ENCODE assay signal across 34 cellular contexts in the genomic region with DNA sequence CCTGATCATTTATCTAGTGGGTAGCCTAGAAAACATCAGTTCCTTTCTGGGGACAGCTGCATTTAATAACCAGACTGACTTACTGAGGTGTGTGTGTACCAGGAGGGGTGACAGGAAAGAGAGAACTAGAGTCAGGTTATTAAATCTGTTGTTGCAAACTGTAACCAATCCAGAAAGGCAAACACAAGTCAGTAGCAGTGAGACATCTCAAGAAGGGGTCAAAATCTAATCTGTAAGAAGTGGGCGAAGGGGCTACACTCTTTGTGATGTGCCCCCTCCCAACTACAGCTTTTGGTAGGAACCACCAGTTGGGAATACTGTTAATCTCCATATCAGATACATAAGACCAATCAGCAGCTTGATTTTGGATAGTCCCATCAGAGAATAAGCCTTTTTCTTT.
"Had no signal": no experiment of that assay in that cellular context is flagged by ENCODE, and none has a peak within 500 bp of the region (broad histone marks: within the 10 kb centered on the region; RNA-seq: fewer than 3 reads in every experiment).

No MANE protein-coding gene starts in this region.

- H3K4me2 ChIP-seq: KMS-11, SK-N-SH had no signal

- H3K27ac Mint-ChIP-seq: activated CD4-positive, alpha-beta T cell treated with anti-CD3 and anti-CD28 coated beads for 36 hours; activated CD4-positive, alpha-beta T cell treated with anti-CD3 and anti-CD28 coated beads, Interleukin-2, amount 10 ng/mL, durations not matched to agents 7 days and 5 days; activated CD8-positive, alpha-beta T cell treated with anti-CD3 and anti-CD28 coated beads, Interleukin-2, amount 10 ng/mL, durations not matched to agents 7 days and 5 days; activated naive CD8-positive, alpha-beta T cell treated with anti-CD3 and anti-CD28 coated beads for 36 hours; T-helper 1 cell treated with Interleukin-12 subunit alpha and Interleukin-12 subunit beta and Interleukin-4 antibody, amounts not matched to agents 30 μg/mL and 1 μg/mL, for 36 hours; T-helper 2 cell treated with Interferon-gamma antibody and Interleukin-4, amounts not matched to agents 5 μg/mL and 100 μg/mL, for 36 hours had no signal

- H3K27ac ChIP-seq: brain microvascular endothelial cell, KMS-11, Peyer's patch, SJSA1 had no signal

- H3K4me1 ChIP-seq: Peyer's patch, SJSA1 had no signal

- H3K9ac ChIP-seq: KMS-11, SK-N-SH had no signal

- H3K27me3 ChIP-seq: brain microvascular endothelial cell, Peyer's patch, SJSA1 had no signal

- H3K4me3 ChIP-seq: Peyer's patch, SJSA1 had no signal

- H3K9me2 ChIP-seq: SK-N-SH had no signal

- H3K27me3 Mint-ChIP-seq: activated CD4-positive, alpha-beta T cell treated with anti-CD3 and anti-CD28 coated beads for 36 hours; activated CD4-positive, alpha-beta T cell treated with anti-CD3 and anti-CD28 coated beads, Interleukin-2, amount 10 ng/mL, durations not matched to agents 7 days and 5 days; activated naive CD8-positive, alpha-beta T cell treated with anti-CD3 and anti-CD28 coated beads for 36 hours had no signal

- H3K9me3 ChIP-seq: Peyer's patch, SJSA1, SK-N-SH had no signal

- H3K4me3 Mint-ChIP-seq: activated CD4-positive, alpha-beta T cell treated with anti-CD3 and anti-CD28 coated beads for 36 hours; activated CD4-positive, alpha-beta T cell treated with anti-CD3 and anti-CD28 coated beads, Interleukin-2, amount 10 ng/mL, durations not matched to agents 7 days and 5 days; activated CD8-positive, alpha-beta T cell treated with anti-CD3 and anti-CD28 coated beads, Interleukin-2, amount 10 ng/mL, durations not matched to agents 7 days and 5 days; activated naive CD8-positive, alpha-beta T cell treated with anti-CD3 and anti-CD28 coated beads for 36 hours; T-helper 1 cell treated with Interleukin-12 subunit alpha and Interleukin-12 subunit beta and Interleukin-4 antibody, amounts not matched to agents 30 μg/mL and 1 μg/mL, for 36 hours; T-helper 2 cell treated with Interferon-gamma antibody and Interleukin-4, amounts not matched to agents 5 μg/mL and 100 μg/mL, for 36 hours; WTC11 had no signal

- ATAC-seq: activated CD4-positive, alpha-beta T cell treated with anti-CD3 and anti-CD28 coated beads for 36 hours; activated CD4-positive, CD25-positive, alpha-beta regulatory T cell treated with anti-CD3 and anti-CD28 coated beads, Interleukin-2, amount 50 U/mL, for 24 hours; activated CD8-positive, alpha-beta T cell treated with anti-CD3 and anti-CD28 coated beads, Interleukin-2, amount 10 ng/mL, durations not matched to agents 7 days and 5 days had no signal

- H3K4me1 Mint-ChIP-seq: activated CD4-positive, alpha-beta T cell treated with anti-CD3 and anti-CD28 coated beads, Interleukin-2, amount 10 ng/mL, durations not matched to agents 7 days and 5 days had no signal

- DNase-seq: activated CD4-positive, alpha-beta T cell treated with anti-CD3 and anti-CD28 coated beads for 36 hours; activated CD4-positive, alpha-beta T cell treated with anti-CD3 and anti-CD28 coated beads, Interleukin-2, amount 10 ng/mL, durations not matched to agents 7 days and 5 days; activated CD4-positive, alpha-beta T cell treated with anti-CD3 and anti-CD28 coated beads, Interleukin-2, amount 50 U/mL, for 48 hours; activated CD8-positive, alpha-beta T cell treated with anti-CD3 and anti-CD28 coated beads, Interleukin-2, amount 10 ng/mL, durations not matched to agents 7 days and 5 days; activated effector memory CD4-positive, alpha-beta T cell treated with anti-CD3 and anti-CD28 coated beads, Interleukin-2, amount 50 U/mL, for 16 hours; activated naive CD4-positive, alpha-beta T cell; activated naive CD4-positive, alpha-beta T cell treated with anti-CD3 and anti-CD28 coated beads, Interleukin-2, amount 50 U/mL, for 16 hours; activated naive CD8-positive, alpha-beta T cell treated with anti-CD3 and anti-CD28 coated beads for 36 hours; activated T-cell treated with anti-CD3 and anti-CD28 coated beads, Interleukin-2, amount 50 U/mL, for 48 hours; amniotic stem cell; aorta; brain microvascular endothelial cell; cerebellar nuclear complex; NCI-H1092 treated with DMSO at 0.1 percent for 48 hours; NCI-H1417; NCI-H146; NCI-H187; NCI-H2029 treated with DMSO at 0.1 percent for 48 hours; NCI-H2107; NCI-H510A; NCI-H526; NCI-H748 treated with DMSO at 0.1 percent for 48 hours; NK-92 treated with Interleukin-12 subunit alpha and Interleukin-12 subunit beta, amount 100 ng/mL, for 24 hours; PC-3; Peyer's patch; RPMI8226; SHP77 treated with DMSO at 0.1 percent for 48 hours; SK-N-SH had no signal
